ENCODE assay signal across 8 cellular contexts in the genomic region with DNA sequence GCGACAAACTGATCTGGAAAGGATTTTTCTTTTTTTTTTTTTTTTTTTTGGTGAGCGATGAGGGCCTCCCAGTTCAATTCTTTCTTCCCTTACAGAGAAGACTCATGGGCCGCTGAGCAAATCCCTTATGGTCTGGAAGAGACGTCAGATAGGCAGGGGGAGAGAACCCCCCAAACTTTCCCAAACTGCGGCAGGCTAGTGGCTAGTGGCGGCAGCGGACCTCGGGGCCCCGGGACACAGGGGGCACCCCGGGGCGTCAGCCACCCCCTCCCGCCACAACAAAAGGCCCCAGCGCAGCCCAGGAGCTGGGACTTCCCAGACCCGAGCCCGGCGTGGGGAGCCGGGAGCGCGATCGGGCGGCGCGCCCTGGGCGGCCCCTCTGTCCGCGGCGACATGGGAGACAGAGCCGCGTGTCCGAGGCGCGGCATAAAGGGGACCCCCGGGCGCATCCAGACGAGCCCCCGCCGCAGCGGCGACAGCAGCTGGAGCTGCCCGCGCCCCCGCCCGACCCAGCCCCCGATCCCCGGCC. TPM values are rescaled to one million over a fixed set of nuclear protein-coding genes. Genes with fewer than 3 reads are reported as not detected.
A peak's percentile ranks its signal among the peaks of the same experiment; 100 is the strongest.
DNase-seq lines count a peak whose midpoint lies in the region; ATAC-seq lines count a peak whose summit lies in the region.

No MANE protein-coding gene starts in this region.

- H3K4ac ChIP-seq in trophoblast cell (ENCODE audit: low read depth, low read length): peak overlapping the region; percentile 52

- intact Hi-C loops in posterior vena cava (cut with DNase I): loop anchor here in 1 of 2 donors (5.0 kb wide), 1 partner anchor 158 kb away; no protein-coding TSS in a partner anchor

- H2BK5ac ChIP-seq in trophoblast cell (ENCODE audit: low read depth, low read length, poor library complexity): peak overlapping the region; percentile 80

- H3K79me2 ChIP-seq in trophoblast cell (ENCODE audit: control insufficient read depth, insufficient read depth, low read length, poor library complexity): peaks cover 10% of the 10 kb centered on the region

- H2BK120ac ChIP-seq in trophoblast cell (ENCODE audit: insufficient read depth, low read length, poor library complexity): peak overlapping the region; percentile 81

- peak overlapping the region; percentile 62 for H3K4me2 ChIP-seq in trophoblast cell (ENCODE audit: low read length)

- H3K27me3 ChIP-seq in trophoblast cell (ENCODE audit: insufficient read depth, low read length): no peaks in the 10 kb centered on the region

- no peaks in the 10 kb centered on the region for H3K36me3 ChIP-seq in trophoblast cell (ENCODE audit: control insufficient read depth in 1 of 2, insufficient read depth in 2 of 2, low read length in 2 of 2)

- WGBS in trophoblast cell (ENCODE audit: extremely low coverage, insufficient coverage, insufficient read length): no CpG with 5 or more reads among the region's 45 CpGs

- H4K91ac ChIP-seq in trophoblast cell (ENCODE audit: low read depth, low read length): peak overlapping the region; percentile 85

- H3K9me3 Mint-ChIP-seq in activated T-cell treated with anti-CD3 and anti-CD28 coated beads, Interleukin-2, amount 50 U/mL, for 72 hours: no peaks in the 10 kb centered on the region

- H4K8ac ChIP-seq in trophoblast cell (ENCODE audit: low read depth, low read length): peak overlapping the region; percentile 84

- peaks cover 0 to 8% of the 10 kb centered on the region in 2 experiments for H3K4me1 ChIP-seq in trophoblast cell (ENCODE audit: control insufficient read depth in 1 of 2, insufficient read depth in 2 of 2, low read length in 2 of 2)

- peaks cover 11% of the 10 kb centered on the region for H3K79me1 ChIP-seq in trophoblast cell (ENCODE audit: low read length)

- H3K18ac ChIP-seq in trophoblast cell (ENCODE audit: low read length): peak overlapping the region; percentile 85

- H2AFZ ChIP-seq in trophoblast cell (ENCODE audit: insufficient read depth, low read length, poor library complexity): peak overlapping the region; percentile 86

- peaks cover 13% of the 10 kb centered on the region for H3K4me1 Mint-ChIP-seq in activated T-cell treated with anti-CD3 and anti-CD28 coated beads, Interleukin-2, amount 50 U/mL, for 72 hours (ENCODE audit: low read depth)

- peak overlapping the region; percentile 84 to 86 for H3K4me3 Mint-ChIP-seq in activated T-cell treated with anti-CD3 and anti-CD28 coated beads, Interleukin-2, amount 50 U/mL, for 72 hours

- no peaks in the 10 kb centered on the region for H3K36me3 Mint-ChIP-seq in activated T-cell treated with anti-CD3 and anti-CD28 coated beads, Interleukin-2, amount 50 U/mL, for 72 hours (ENCODE audit: insufficient read depth in 2 of 2)

- ATAC-seq in HG03432 (IDR thresholded peaks at IDR 0.05; ENCODE audit: unreplicated experiment): peak; percentile 27
- peak; percentile 20 to 45 for ATAC-seq in activated T-cell treated with anti-CD3 and anti-CD28 coated beads, Interleukin-2, amount 50 U/mL, for 72 hours (replicated peaks in 1 of 2)

- H3K14ac ChIP-seq in trophoblast cell (ENCODE audit: low read length): peak overlapping the region; percentile 88

- peak overlapping the region; percentile 28 for H3K27ac ChIP-seq in trophoblast cell (ENCODE audit: low read depth, low read length)

- peak overlapping the region; percentile 98 for H3K9ac ChIP-seq in trophoblast cell (ENCODE audit: low read length)

- peak; percentile 41 for DNase-seq in ELR (ENCODE audit: low read depth)
- peak; percentile 29 to 45 for DNase-seq in activated T-cell treated with anti-CD3 and anti-CD28 coated beads, Interleukin-2, amount 50 U/mL, for 72 hours
- peak; percentile 27 for DNase-seq in glomerular visceral epithelial cell (ENCODE audit: extremely low spot score)
- no peak for DNase-seq in trophoblast cell
- DNase-seq in posterior vena cava (ENCODE audit: low spot score): no peak
- DNase-seq in NK-92 (lab: John Stamatoyannopoulos, UW; ENCODE audit: unreplicated experiment): no peak
- no peak for DNase-seq in NCI-H2196 (lab: John Stamatoyannopoulos, UW; ENCODE audit: unreplicated experiment)

- H3K4me3 ChIP-seq in trophoblast cell (ENCODE audit: low read depth, low read length): peak overlapping the region; percentile 94

- peak overlapping the region; percentile 83 for H4K12ac ChIP-seq in trophoblast cell (ENCODE audit: low read depth, low read length)

- peak overlapping the region; percentile 35 for H2AK5ac ChIP-seq in trophoblast cell (ENCODE audit: low read length)

- H3K23ac ChIP-seq in trophoblast cell (ENCODE audit: low read length): no peak overlapping the region

- H3K27me3 Mint-ChIP-seq in activated T-cell treated with anti-CD3 and anti-CD28 coated beads, Interleukin-2, amount 50 U/mL, for 72 hours (ENCODE audit: low read depth): peaks cover 42% of the 10 kb centered on the region

- H3K9me3 ChIP-seq in trophoblast cell (ENCODE audit: insufficient read depth, low read depth, low read length): no peaks in the 10 kb centered on the region

- H3K27ac Mint-ChIP-seq in activated T-cell treated with anti-CD3 and anti-CD28 coated beads, Interleukin-2, amount 50 U/mL, for 72 hours: peak overlapping the region; percentile 79

- H2BK12ac ChIP-seq in trophoblast cell (ENCODE audit: low read length): no peak overlapping the region

RNA-seq across cellular contexts. Expression of a gene that starts 0.8 kb away (rescaled TPM):
- 1 to 10 TPM; 4.2 to 6.2 TPM for total RNA-seq in activated T-cell treated with anti-CD3 and anti-CD28 coated beads, Interleukin-2, amount 50 U/mL, for 72 hours
- 31.2 and 31.3 TPM in 2 replicates for polyA plus RNA-seq in trophoblast cell (2013)
- 10 to 100 TPM; 12.1 to 16.3 TPM for total RNA-seq in posterior vena cava

Comparison
In these comparisons a context has a peak if more than half of its experiments do, and no peak if none do; other contexts are left out.
1. DNase-seq: peak in ELR (single experiment), activated T-cell treated with anti-CD3 and anti-CD28 coated beads, Interleukin-2, amount 50 U/mL, for 72 hours (2 of 2) and glomerular visceral epithelial cell (single experiment); none in trophoblast cell (0 of 2), posterior vena cava (single experiment), NK-92 (single experiment) and NCI-H2196 (single experiment).